7 cellular contexts compared by ENCODE assay signal in genomic region chr1:200254602-200255001, GRCh38.
DNase-seq lines count a peak whose midpoint lies in the region; ATAC-seq and TF ChIP-seq lines count a peak whose summit lies in the region.
"Not testable (repeated sequence)": the region's sequence is repeated elsewhere in the genome, so short reads cannot be mapped to it uniquely, and the experiment has no call there.

No MANE protein-coding gene starts in this region.

- H3K36me3 ChIP-seq in kidney epithelial cell (ENCODE audit: control insufficient read depth, insufficient read depth, low read length), result not testable (repeated sequence)

- not testable (repeated sequence) for H3K4me3 ChIP-seq in GM12865 (ENCODE audit: low read depth, low read length); kidney epithelial cell (ENCODE audit: low read depth, low read length)

- intact Hi-C loops in activated CD8-positive, alpha-beta T cell treated with anti-CD3 and anti-CD28 coated beads for 36 hours (cut with micrococcal nuclease), result not testable (repeated sequence)

- H3K27me3 Mint-ChIP-seq in activated CD8-positive, alpha-beta T cell treated with anti-CD3 and anti-CD28 coated beads for 36 hours, result peaks cover 12% of the 10 kb centered on the region
- not testable (repeated sequence) for H3K27me3 Mint-ChIP-seq in nephron progenitor cell (ENCODE audit: low read depth, poor library complexity)

- not testable (repeated sequence) for H3K27me3 ChIP-seq in kidney epithelial cell (ENCODE audit: control insufficient read depth, insufficient read depth, low read length)

- POLR2A ChIA-PET in activated CD8-positive, alpha-beta T cell treated with anti-CD3 and anti-CD28 coated beads for 36 hours (lab: Charles Lee), result interaction anchor here (0.6 kb wide), 1 partner anchor 124 kb away, joined by 3 read pairs; no protein-coding TSS in a partner anchor

- peak; percentile 41 for ATAC-seq in activated CD8-positive, alpha-beta T cell treated with anti-CD3 and anti-CD28 coated beads for 36 hours

- H3K4me3 Mint-ChIP-seq in activated CD8-positive, alpha-beta T cell treated with anti-CD3 and anti-CD28 coated beads for 36 hours, result not testable (repeated sequence)
- H3K4me3 Mint-ChIP-seq in nephron progenitor cell, result peak overlapping the region; percentile 38

- peaks cover 16% of the 10 kb centered on the region for H3K4me1 Mint-ChIP-seq in activated CD8-positive, alpha-beta T cell treated with anti-CD3 and anti-CD28 coated beads for 36 hours (ENCODE audit: low read depth)
- peaks cover 59% of the 10 kb centered on the region for H3K4me1 Mint-ChIP-seq in nephron progenitor cell

- H3K36me3 Mint-ChIP-seq in activated CD8-positive, alpha-beta T cell treated with anti-CD3 and anti-CD28 coated beads for 36 hours (ENCODE audit: low read depth); nephron progenitor cell (ENCODE audit: low read depth): not testable (repeated sequence)

- H3K9me3 Mint-ChIP-seq in activated CD8-positive, alpha-beta T cell treated with anti-CD3 and anti-CD28 coated beads for 36 hours; nephron progenitor cell: not testable (repeated sequence)

- H3K27ac Mint-ChIP-seq in activated CD8-positive, alpha-beta T cell treated with anti-CD3 and anti-CD28 coated beads for 36 hours; nephron progenitor cell: not testable (repeated sequence)

- TF ChIP-seq CTCF in GM12865 (IDR thresholded peaks at IDR 0.05; ENCODE audit: insufficient read depth, low read depth, low read length, missing control alignments); activated CD8-positive, alpha-beta T cell treated with anti-CD3 and anti-CD28 coated beads for 36 hours (IDR thresholded peaks at IDR 0.05); kidney epithelial cell (IDR thresholded peaks at IDR 0.05; ENCODE audit: insufficient read depth, low read length, poor library complexity, severe bottlenecking); nephron progenitor cell (IDR thresholded peaks at IDR 0.05): not testable (repeated sequence)

- in situ Hi-C loops in KBM-7 (cut with MboI; ENCODE audit: low pct_unique_long_range_greater_than_20kb, low sequenced_read_pairs), result not testable (repeated sequence)

- CTCF ChIA-PET in activated CD8-positive, alpha-beta T cell treated with anti-CD3 and anti-CD28 coated beads for 36 hours (lab: Charles Lee), result interaction anchor here (0.9 to 2.5 kb wide), 5 partner anchors 19 to 234 kb away, joined by 3 to 8 read pairs (median 3); no protein-coding TSS in a partner anchor

- peak; percentile 69 for DNase-seq in GM12865 (ENCODE audit: low read depth)
- peak; percentile 72 for DNase-seq in KBM-7
- DNase-seq in NCI-H510A treated with DMSO at 0.1 percent for 48 hours (lab: John Stamatoyannopoulos, UW), result peak; percentile 10
- DNase-seq in activated CD8-positive, alpha-beta T cell treated with anti-CD3 and anti-CD28 coated beads for 36 hours; nephron progenitor cell: not testable (repeated sequence)
- DNase-seq in astrocyte of the hippocampus (ENCODE audit: low read depth, low spot score), result peak; percentile 61
- peak; percentile 43 for DNase-seq in kidney epithelial cell (ENCODE audit: low read depth)
